Comparison of ENCODE assay signal across 8 cellular contexts in the genomic region with DNA sequence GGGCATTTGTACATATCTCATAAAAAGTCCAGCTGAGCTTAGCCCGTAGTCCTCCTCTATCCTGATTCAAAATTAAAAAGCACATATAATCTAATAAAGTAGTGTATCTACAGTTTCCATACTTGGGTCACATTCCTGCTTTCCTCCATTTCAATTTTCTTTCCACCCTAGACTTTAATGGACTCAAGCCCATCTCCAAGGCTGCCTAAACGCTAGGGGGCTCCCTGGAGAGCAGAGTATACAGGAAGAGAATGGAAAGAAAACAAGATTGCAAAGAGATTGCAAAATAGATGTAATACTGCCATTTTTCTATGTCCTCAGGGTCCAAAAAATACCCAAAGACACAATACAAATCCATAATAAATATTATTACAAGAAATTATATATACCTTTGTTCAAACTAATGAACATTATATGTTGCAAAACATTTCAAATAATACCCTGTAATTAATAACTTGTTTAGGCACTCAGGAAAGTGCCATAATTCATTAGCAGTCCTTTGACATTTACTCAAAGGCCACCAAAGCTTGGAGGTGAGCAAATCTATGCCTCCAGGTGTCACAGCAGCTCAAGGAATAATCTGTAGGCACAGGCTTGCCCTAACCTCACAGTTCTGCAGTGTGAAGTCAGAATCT. TPM values are rescaled to one million over a fixed set of nuclear protein-coding genes. Genes with fewer than 3 reads are reported as not detected.
DNase-seq lines count a peak whose midpoint lies in the region; ATAC-seq and TF ChIP-seq lines count a peak whose summit lies in the region.

No MANE protein-coding gene starts in this region.

- peak; percentile 79 for DNase-seq in Right ventricle myocardium inferior (ENCODE audit: missing footprints)
- no peak for DNase-seq in cardiac septum (ENCODE audit: low spot score)
- DNase-seq in NCI-H1930 (lab: John Stamatoyannopoulos, UW), result peak; percentile 38 to 52
- DNase-seq in T-helper 9 cell, result peak; percentile 50
- DNase-seq in brain microvascular endothelial cell, result peak; percentile 75
- DNase-seq in kidney glomerular epithelial cell (lab: John Stamatoyannopoulos, UW), result peak; percentile 59
- DNase-seq in stimulated activated CD4-positive, alpha-beta T cell treated with anti-CD3 and anti-CD28 coated beads, Interleukin-4, amount 100 ng/mL, for 24 hours, result peak; percentile 74

- H3K27ac ChIP-seq in brain microvascular endothelial cell, result no peak overlapping the region

- peak; percentile 97 for TF ChIP-seq CTCF in brain microvascular endothelial cell (IDR thresholded peaks at IDR 0.05; ENCODE audit: low read depth, low read length, missing control alignments)

- peaks cover 4% of the 10 kb centered on the region for H3K36me3 ChIP-seq in brain microvascular endothelial cell (replicated peaks)

- no peaks in the 10 kb centered on the region for H3K27me3 ChIP-seq in brain microvascular endothelial cell (replicated peaks)

- no peak for ATAC-seq in Right ventricle myocardium inferior
- ATAC-seq in GM21576 (IDR thresholded peaks at IDR 0.05; ENCODE audit: unreplicated experiment), result no peak

- no peak overlapping the region for H3K4me3 ChIP-seq in brain microvascular endothelial cell (ENCODE audit: low read depth, low read length)

- in situ Hi-C loops in brain microvascular endothelial cell (cut with HindIII; ENCODE audit: low pct_ligation_motif_present, low sequenced_read_pairs), result loop anchor here (25.0 kb wide), 2 partner anchors 100 to 375 kb away; a partner anchor contains a TSS

- intact Hi-C loops in Right ventricle myocardium inferior (cut with DNase I) (loop anchor here (2.0 to 10.0 kb wide), 3 partner anchors 75 to 288 kb away; a partner anchor contains a TSS), cardiac septum (cut with DNase I) (loop anchor here (10.0 kb wide), 1 partner anchor 288 kb away; a partner anchor contains a TSS)

RNA-seq across cellular contexts. Expression of a gene that starts 2.4 kb away (rescaled TPM):
- total RNA-seq in Right ventricle myocardium inferior, result 21.7 TPM
- 21.0 TPM for total RNA-seq in cardiac septum

RNA-seq across cellular contexts. Expression of a gene that starts 42.6 kb away (rescaled TPM):
- not detected for total RNA-seq in Right ventricle myocardium inferior
- total RNA-seq in cardiac septum, result not detected
